Comparison of ENCODE assay signal across 14 cellular contexts in genomic region chr3:50211930-50212329, GRCh38. TPM values are rescaled to one million over a fixed set of nuclear protein-coding genes. Genes with fewer than 3 reads are reported as not detected.
DNase-seq lines count a peak whose midpoint lies in the region; ATAC-seq and TF ChIP-seq lines count a peak whose summit lies in the region.
"Had no signal": no experiment of that assay in that cellular context is flagged by ENCODE, and none has a peak within 500 bp of the region (broad histone marks: within the 10 kb centered on the region; RNA-seq: fewer than 3 reads in every experiment).

No MANE protein-coding gene starts in this region.

- H3K4me3 ChIP-seq in AG09309 (ENCODE audit: control insufficient read depth, low read depth, low read length) (no peak overlapping the region), HL-60 (replicated peaks; ENCODE audit: insufficient read depth, low read length) (no peak overlapping the region), WERI-Rb-1 (ENCODE audit: low read depth, low read length) (no peak overlapping the region), H7 (ENCODE audit: insufficient read depth, low read depth, low read length) (no peak overlapping the region)
- H3K4me3 ChIP-seq: right atrium auricular region had no signal

- H3K36me3 ChIP-seq in WERI-Rb-1 (peaks cover 22% of the 10 kb centered on the region), H7 (replicated peaks; ENCODE audit: control insufficient read depth, insufficient read depth, low read length) (no peaks in the 10 kb centered on the region)
- H3K36me3 ChIP-seq: right atrium auricular region had no signal

- peaks cover 3% of the 10 kb centered on the region for H3K27me3 ChIP-seq in HL-60 (ENCODE audit: insufficient read depth, poor library complexity, severe bottlenecking)
- H3K27me3 ChIP-seq in WERI-Rb-1 (ENCODE audit: insufficient read depth, low read depth, severe bottlenecking): no peaks in the 10 kb centered on the region
- no peaks in the 10 kb centered on the region for H3K27me3 ChIP-seq in H7 (ENCODE audit: control insufficient read depth, insufficient read depth, low read length)
- H3K27me3 ChIP-seq: right atrium auricular region had no signal

- no peaks in the 10 kb centered on the region for H3K9me3 ChIP-seq in WERI-Rb-1 (ENCODE audit: severe bottlenecking)
- H3K9me3 ChIP-seq: right atrium auricular region had no signal

- no peak for TF ChIP-seq CTCF in AG09309 (IDR thresholded peaks at IDR 0.05; ENCODE audit: control insufficient read depth, insufficient read depth, low read depth, low read length, missing control alignments)
- no peak for TF ChIP-seq CTCF in HL-60 (IDR thresholded peaks at IDR 0.05; ENCODE audit: insufficient read depth, low read length)
- TF ChIP-seq CTCF in WERI-Rb-1 (IDR thresholded peaks at IDR 0.05; ENCODE audit: low read depth, low read length): no peak

- ATAC-seq in GM19035 (IDR thresholded peaks at IDR 0.05; ENCODE audit: unreplicated experiment): no peak
- ATAC-seq: effector memory CD8-positive, alpha-beta T cell had no signal

- H3K27ac ChIP-seq in HL-60 (replicated peaks) (no peak overlapping the region), WERI-Rb-1 (peak overlapping the region; percentile 87)
- H3K27ac ChIP-seq: right atrium auricular region had no signal

- peak; percentile 33 for DNase-seq in AG09309 (ENCODE audit: low read depth)
- peak; percentile 41 to 47 for DNase-seq in HL-60 (ENCODE audit: low read depth in 1 of 2, low spot score in 1 of 2)
- peak; percentile 89 for DNase-seq in WERI-Rb-1
- peak; percentile 48 for DNase-seq in kidney tubule cell (ENCODE audit: low spot score)
- DNase-seq in 8988T: no peak
- DNase-seq in H7: no peak
- DNase-seq in HuH-7.5 (ENCODE audit: low spot score): no peak
- DNase-seq: activated naive CD4-positive, alpha-beta T cell treated with anti-CD3 and anti-CD28 coated beads, Interleukin-2, amount 10 ng/mL, durations not matched to agents 7 days and 5 days; CD4-positive, CD25-positive, alpha-beta regulatory T cell; effector memory CD8-positive, alpha-beta T cell; NCI-H1105 had no signal

RNA-seq across cellular contexts. Expression of gene SLC38A3, which starts 6.9 kb away (rescaled TPM):
- total RNA-seq in H7 (2014; rRNA removed; shearing (Covaris generic)): 0.21 and 0.22 TPM in 2 replicates
- total RNA-seq: CD4-positive, CD25-positive, alpha-beta regulatory T cell; mononuclear cell had no signal

RNA-seq across cellular contexts. Expression of gene GNAT1, which starts 20.5 kb away (rescaled TPM):
- total RNA-seq in H7 (2014; rRNA removed; shearing (Covaris generic)): not detected in 2 replicates
- total RNA-seq: CD4-positive, CD25-positive, alpha-beta regulatory T cell; mononuclear cell; right atrium auricular region had no signal

RNA-seq across cellular contexts. Expression of gene GNAI2, which starts 24.1 kb away (rescaled TPM):
- 204 and 246 TPM in 2 replicates for total RNA-seq in H7 (2014; rRNA removed; shearing (Covaris generic))

RNA-seq across cellular contexts. Expression of gene SEMA3F, which starts 56.8 kb away (rescaled TPM):
- total RNA-seq in H7 (2014; rRNA removed; shearing (Covaris generic)): 40.5 and 44.5 TPM in 2 replicates

RNA-seq across cellular contexts. Expression of gene SEMA3B, which starts 57.0 kb away (rescaled TPM):
- total RNA-seq in H7 (2014; rRNA removed; shearing (Covaris generic)): 2.8 and 4.4 TPM in 2 replicates

Comparison
In these comparisons a context has a peak if more than half of its experiments do, and no peak if none do; other contexts are left out.
1. DNase-seq: peak in AG09309 (single experiment), HL-60 (2 of 2), WERI-Rb-1 (single experiment) and kidney tubule cell (single experiment); none in 8988T (single experiment), H7 (single experiment) and HuH-7.5 (single experiment).